Comparison of ENCODE assay signal across 20 cellular contexts in the genomic region with DNA sequence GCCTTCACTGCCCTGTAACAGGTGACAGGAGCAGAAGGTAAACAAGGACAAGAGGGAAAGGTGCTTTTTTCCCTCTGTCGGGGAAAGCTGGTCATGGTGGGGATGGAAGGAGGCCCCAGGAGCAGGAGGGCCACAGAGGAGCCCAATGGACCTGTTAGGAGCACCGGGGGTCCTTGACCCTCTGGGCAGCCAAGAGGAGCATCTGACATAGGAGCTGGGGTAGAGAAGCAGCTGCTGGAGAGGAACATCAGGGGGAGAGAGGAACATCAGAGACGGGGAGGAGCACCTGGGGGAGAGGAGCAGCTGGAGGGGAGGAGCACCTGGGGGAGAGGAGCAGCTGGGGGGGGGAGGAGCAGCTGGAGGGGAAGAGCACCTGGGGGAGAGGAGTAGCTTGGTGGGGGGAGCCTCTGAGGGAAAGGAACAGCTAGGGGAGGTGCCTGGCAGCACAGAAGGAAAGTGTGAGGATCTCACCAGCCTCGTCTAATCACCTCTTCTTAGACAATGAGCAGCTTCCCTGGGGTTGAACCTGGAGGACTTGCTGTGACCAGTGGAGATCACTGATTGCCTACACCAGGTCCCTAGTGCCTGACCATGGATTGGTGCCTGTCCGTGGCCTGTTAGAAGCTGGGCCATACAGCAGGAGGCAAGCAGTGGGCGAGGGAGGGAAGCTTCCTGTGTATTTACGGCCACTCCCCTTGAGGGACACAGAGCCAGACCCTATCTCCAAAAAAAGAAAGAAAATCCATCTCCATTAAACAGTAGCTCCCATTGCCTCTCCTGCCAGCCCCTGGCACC. TPM values are rescaled to one million over a fixed set of nuclear protein-coding genes. Genes with fewer than 3 reads are reported as not detected.
"Had no signal": no experiment of that assay in that cellular context is flagged by ENCODE, and none has a peak within 500 bp of the region (broad histone marks: within the 10 kb centered on the region; RNA-seq: fewer than 3 reads in every experiment).

No MANE protein-coding gene starts in this region.

- H3K36me3 Mint-ChIP-seq: naive B cell; stimulated activated effector memory CD8-positive, alpha-beta T cell treated with anti-CD3 and anti-CD28 coated beads, Interleukin-12 subunit alpha, Interleukin-12 subunit beta, amount 100 ng/mL, for 72 hours had no signal

- H3K4me1 Mint-ChIP-seq: activated CD4-positive, alpha-beta T cell treated with anti-CD3 and anti-CD28 coated beads, Interleukin-2, amount 10 ng/mL, durations not matched to agents 7 days and 5 days; naive B cell; neural crest cell; stimulated activated effector memory CD8-positive, alpha-beta T cell treated with anti-CD3 and anti-CD28 coated beads, Interleukin-12 subunit alpha, Interleukin-12 subunit beta, amount 100 ng/mL, for 72 hours had no signal

- H3K9me3 ChIP-seq: body of pancreas, mucosa of descending colon, ovary, thoracic aorta, upper lobe of right lung had no signal

- H3K4me3 ChIP-seq: body of pancreas, mucosa of descending colon, ovary, smooth muscle cell, thoracic aorta, upper lobe of right lung had no signal

- H3K4me3 Mint-ChIP-seq: activated CD4-positive, alpha-beta T cell treated with anti-CD3 and anti-CD28 coated beads, Interleukin-2, amount 10 ng/mL, durations not matched to agents 7 days and 5 days; activated T-helper 1 cell treated with anti-CD3 and anti-CD28 coated beads, Interleukin-12 subunit alpha, Interleukin-12 subunit beta, Interleukin-2, Interleukin-4 antibody, amounts not matched to agents 30 ng/mL and 10 ng/mL and 1 ng/mL, durations not matched to agents 14 hours and 24 hours and 36 hours; neural crest cell; stimulated activated effector memory CD8-positive, alpha-beta T cell treated with anti-CD3 and anti-CD28 coated beads, Interleukin-12 subunit alpha, Interleukin-12 subunit beta, amount 100 ng/mL, for 72 hours had no signal

- H3K36me3 ChIP-seq: ovary, thoracic aorta, upper lobe of right lung had no signal

- ATAC-seq: body of pancreas; left ventricle myocardium superior; mucosa of descending colon; sciatic nerve; stimulated activated effector memory CD8-positive, alpha-beta T cell treated with anti-CD3 and anti-CD28 coated beads, Interleukin-12 subunit alpha, Interleukin-12 subunit beta, amount 100 ng/mL, for 72 hours; upper lobe of right lung had no signal

- H3K4me1 ChIP-seq: body of pancreas, upper lobe of right lung had no signal

- H3K27ac ChIP-seq: body of pancreas, ovary, thoracic aorta, upper lobe of right lung had no signal

- DNase-seq: activated CD4-positive, alpha-beta T cell treated with anti-CD3 and anti-CD28 coated beads, Interleukin-2, amount 10 ng/mL, durations not matched to agents 7 days and 5 days; activated CD4-positive, CD25-positive, alpha-beta regulatory T cell; activated naive CD4-positive, alpha-beta T cell; caudate nucleus; hypothalamus; left ventricle myocardium superior; mucosa of descending colon; naive B cell; ovary; stimulated activated CD4-positive, alpha-beta T cell treated with anti-CD3 and anti-CD28 coated beads, Interleukin-4, amount 100 ng/mL, for 1 hour; T1000; upper lobe of right lung had no signal

- H3K27me3 Mint-ChIP-seq: activated CD4-positive, alpha-beta T cell treated with anti-CD3 and anti-CD28 coated beads, Interleukin-2, amount 10 ng/mL, durations not matched to agents 7 days and 5 days had no signal

- H3K9me3 Mint-ChIP-seq: activated CD4-positive, alpha-beta T cell treated with anti-CD3 and anti-CD28 coated beads, Interleukin-2, amount 10 ng/mL, durations not matched to agents 7 days and 5 days; activated T-helper 1 cell treated with anti-CD3 and anti-CD28 coated beads, Interleukin-12 subunit alpha, Interleukin-12 subunit beta, Interleukin-2, Interleukin-4 antibody, amounts not matched to agents 30 ng/mL and 10 ng/mL and 1 ng/mL, durations not matched to agents 14 hours and 24 hours and 36 hours; naive B cell; neural crest cell; stimulated activated effector memory CD8-positive, alpha-beta T cell treated with anti-CD3 and anti-CD28 coated beads, Interleukin-12 subunit alpha, Interleukin-12 subunit beta, amount 100 ng/mL, for 72 hours had no signal

- H3K27ac Mint-ChIP-seq: activated CD4-positive, alpha-beta T cell treated with anti-CD3 and anti-CD28 coated beads, Interleukin-2, amount 10 ng/mL, durations not matched to agents 7 days and 5 days; activated T-helper 1 cell treated with anti-CD3 and anti-CD28 coated beads, Interleukin-12 subunit alpha, Interleukin-12 subunit beta, Interleukin-2, Interleukin-4 antibody, amounts not matched to agents 30 ng/mL and 10 ng/mL and 1 ng/mL, durations not matched to agents 14 hours and 24 hours and 36 hours; naive B cell; stimulated activated effector memory CD8-positive, alpha-beta T cell treated with anti-CD3 and anti-CD28 coated beads, Interleukin-12 subunit alpha, Interleukin-12 subunit beta, amount 100 ng/mL, for 72 hours had no signal

- H3K27me3 ChIP-seq: body of pancreas, ovary had no signal

RNA-seq across cellular contexts. Expression of gene JAKMIP3, which starts 37.6 kb away (rescaled TPM):
- total RNA-seq: kidney epithelial cell, smooth muscle cell had no signal
